In genomic region chr6:31687860-31688693, GRCh38 we compare ENCODE assay signal across 19 cellular contexts. TPM values are rescaled to one million over a fixed set of nuclear protein-coding genes. Genes with fewer than 3 reads are reported as not detected.
"Had no signal": no experiment of that assay in that cellular context is flagged by ENCODE, and none has a peak within 500 bp of the region (broad histone marks: within the 10 kb centered on the region; RNA-seq: fewer than 3 reads in every experiment).

No MANE protein-coding gene starts in this region.

- H3K36me3 ChIP-seq: ovary had no signal

- H3K4me1 ChIP-seq: foreskin keratinocyte had no signal

- H3K4me3 ChIP-seq: left ventricle myocardium inferior, ovary, sigmoid colon, SK-N-MC, tibial artery had no signal

- ATAC-seq: activated CD4-positive, alpha-beta T cell treated with anti-CD3 and anti-CD28 coated beads for 36 hours; activated CD8-positive, alpha-beta memory T cell treated with anti-CD3 and anti-CD28 coated beads, Interleukin-2, amount 10 ng/mL, durations not matched to agents 7 days and 5 days; activated T-cell treated with anti-CD3 and anti-CD28 coated beads, Interleukin-2, amount 50 U/mL, for 4 hours; foreskin keratinocyte; stimulated activated memory B cell treated with anti-CD40 and anti-IgM and Interleukin-4, amounts not matched to agents 10 μg/mL and 1 μg/mL and 100 μg/mL, for 72 hours had no signal

- H3K27ac ChIP-seq: brain microvascular endothelial cell, foreskin keratinocyte, left ventricle myocardium inferior, ovary, sigmoid colon, SK-N-MC, tibial artery had no signal

- DNase-seq: activated CD4-positive, alpha-beta memory T cell treated with anti-CD3 and anti-CD28 coated beads for 36 hours; activated CD4-positive, alpha-beta T cell treated with anti-CD3 and anti-CD28 coated beads for 36 hours; activated CD8-positive, alpha-beta memory T cell treated with anti-CD3 and anti-CD28 coated beads, Interleukin-2, amount 10 ng/mL, durations not matched to agents 7 days and 5 days; activated gamma-delta T cell; activated T-cell treated with anti-CD3 and anti-CD28 coated beads, Interleukin-2, amount 50 U/mL, for 4 hours; anterior cingulate cortex; brain microvascular endothelial cell; cerebellar nuclear complex; effector CD8-positive, alpha-beta T cell; foreskin keratinocyte; left ventricle myocardium inferior; ovary; sigmoid colon; stimulated activated CD4-positive, alpha-beta T cell treated with anti-CD3 and anti-CD28 coated beads, Interleukin-1b, Interleukin-23, amount 100 ng/mL, for 48 hours; tibial artery had no signal

- H3K27me3 ChIP-seq: brain microvascular endothelial cell, foreskin keratinocyte, ovary, sigmoid colon, tibial artery had no signal

- H3K9me3 ChIP-seq: left ventricle myocardium inferior, ovary, sigmoid colon, tibial artery had no signal

RNA-seq across cellular contexts. Expression of gene LY6G5C, which starts 7.2 kb away (rescaled TPM):
- total RNA-seq: kidney epithelial cell had no signal

RNA-seq across cellular contexts. Expression of gene LY6G6F, which starts 18.6 kb away (rescaled TPM):
- total RNA-seq: activated CD4-positive, alpha-beta memory T cell treated with anti-CD3 and anti-CD28 coated beads for 36 hours; activated CD4-positive, alpha-beta T cell treated with anti-CD3 and anti-CD28 coated beads for 36 hours; activated CD8-positive, alpha-beta memory T cell treated with anti-CD3 and anti-CD28 coated beads, Interleukin-2, amount 10 ng/mL, durations not matched to agents 7 days and 5 days; activated T-cell treated with anti-CD3 and anti-CD28 coated beads, Interleukin-2, amount 50 U/mL, for 4 hours; foreskin keratinocyte; kidney epithelial cell; left ventricle myocardium inferior; ovary; sigmoid colon; T-helper 1 cell treated with Interleukin-12 subunit alpha and Interleukin-12 subunit beta and Interleukin-4 antibody, amounts not matched to agents 30 ng/mL and 1 ng/mL, for 36 hours had no signal
- polyA plus RNA-seq: foreskin keratinocyte, ovary, sigmoid colon had no signal
